ENCODE assay signal across 9 cellular contexts in genomic region chrX:134431894-134432293, GRCh38. TPM values are rescaled to one million over a fixed set of nuclear protein-coding genes. Genes with fewer than 3 reads are reported as not detected.
DNase-seq lines count a peak whose midpoint lies in the region; ATAC-seq and TF ChIP-seq lines count a peak whose summit lies in the region.
"Had no signal": no experiment of that assay in that cellular context is flagged by ENCODE, and none has a peak within 500 bp of the region (broad histone marks: within the 10 kb centered on the region; RNA-seq: fewer than 3 reads in every experiment).

No MANE protein-coding gene starts in this region.

- peak; percentile 23 for ATAC-seq in activated CD8-positive, alpha-beta memory T cell treated with anti-CD3 and anti-CD28 coated beads, Interleukin-2, amount 10 ng/mL, durations not matched to agents 7 days and 5 days
- no peak for ATAC-seq in HG03342 (IDR thresholded peaks at IDR 0.05; ENCODE audit: unreplicated experiment)

- 67% methylated on average over 1 to 2 of the region's 2 CpGs for WGBS in transverse colon (ENCODE audit: low coverage in 1 of 2), 2 donors

- H3K4me3 ChIP-seq in skeletal muscle cell (ENCODE audit: low read depth, low read length) (no peak overlapping the region), transverse colon (no peak overlapping the region)
- H3K4me3 ChIP-seq: lung had no signal

- in situ Hi-C loops in transverse colon (cut with MboI; ENCODE audit: low pct_ligation_motif_present in 1 of 4, low pct_unique_long_range_greater_than_20kb in 1 of 4, low sequenced_read_pairs in 3 of 4) = no loop called here

- intact Hi-C loops in transverse colon (cut with DNase I; ENCODE audit: low total_unique reads) = no loop called here
- intact Hi-C loops in posterior cingulate gyrus (cut with DNase I) = no loop called here

- no peak for TF ChIP-seq CTCF in transverse colon (IDR thresholded peaks at IDR 0.05)

- peaks cover 18% of the 10 kb centered on the region for H3K36me3 Mint-ChIP-seq in activated CD8-positive, alpha-beta memory T cell treated with anti-CD3 and anti-CD28 coated beads, Interleukin-2, amount 10 ng/mL, durations not matched to agents 7 days and 5 days

- H3K27ac ChIP-seq in transverse colon = no peak overlapping the region

- CTCF ChIA-PET in activated CD8-positive, alpha-beta memory T cell treated with anti-CD3 and anti-CD28 coated beads, Interleukin-2, amount 10 ng/mL, durations not matched to agents 7 days and 5 days (lab: Charles Lee) = no interaction called here

- H3K4me1 Mint-ChIP-seq in activated CD8-positive, alpha-beta memory T cell treated with anti-CD3 and anti-CD28 coated beads, Interleukin-2, amount 10 ng/mL, durations not matched to agents 7 days and 5 days = peaks cover 2% of the 10 kb centered on the region

- no peaks in the 10 kb centered on the region for H3K36me3 ChIP-seq in transverse colon

- H3K27me3 ChIP-seq in transverse colon = no peaks in the 10 kb centered on the region

- TF ChIP-seq POLR2A in transverse colon (IDR thresholded peaks at IDR 0.05) = no peak

- no peaks in the 10 kb centered on the region for H3K9me3 Mint-ChIP-seq in activated CD8-positive, alpha-beta memory T cell treated with anti-CD3 and anti-CD28 coated beads, Interleukin-2, amount 10 ng/mL, durations not matched to agents 7 days and 5 days (ENCODE audit: low read depth)

- TF ChIP-seq EP300 in transverse colon (IDR thresholded peaks at IDR 0.05; ENCODE audit: low read depth) = no peak

- H3K27ac Mint-ChIP-seq in activated CD8-positive, alpha-beta memory T cell treated with anti-CD3 and anti-CD28 coated beads, Interleukin-2, amount 10 ng/mL, durations not matched to agents 7 days and 5 days = no peak overlapping the region

- H3K9me3 ChIP-seq in transverse colon = no peaks in the 10 kb centered on the region

- H3K4me1 ChIP-seq in transverse colon = no peaks in the 10 kb centered on the region

- H3K4me3 Mint-ChIP-seq in activated CD8-positive, alpha-beta memory T cell treated with anti-CD3 and anti-CD28 coated beads, Interleukin-2, amount 10 ng/mL, durations not matched to agents 7 days and 5 days = no peak overlapping the region

- DNase-seq in activated CD8-positive, alpha-beta memory T cell treated with anti-CD3 and anti-CD28 coated beads, Interleukin-2, amount 10 ng/mL, durations not matched to agents 7 days and 5 days = no peak
- no peak for DNase-seq in activated CD8-positive, alpha-beta memory T cell treated with anti-CD3 and anti-CD28 coated beads, Interleukin-2, amount 50 U/mL, for 48 hours
- DNase-seq in HS-5 (ENCODE audit: low read depth) (peak; percentile 52), astrocyte of the hippocampus (ENCODE audit: low read depth, low spot score) (peak; percentile 2), skeletal muscle cell (ENCODE audit: low read depth) (peak; percentile 24), transverse colon (no peak), posterior cingulate gyrus (no peak)

- H3K27me3 Mint-ChIP-seq in activated CD8-positive, alpha-beta memory T cell treated with anti-CD3 and anti-CD28 coated beads, Interleukin-2, amount 10 ng/mL, durations not matched to agents 7 days and 5 days = no peaks in the 10 kb centered on the region

RNA-seq across cellular contexts. Expression of gene HPRT1, which starts 28.1 kb away (rescaled TPM):
- 10 to 100 TPM; 81.4 to 86.5 TPM for total RNA-seq in activated CD8-positive, alpha-beta memory T cell treated with anti-CD3 and anti-CD28 coated beads, Interleukin-2, amount 10 ng/mL, durations not matched to agents 7 days and 5 days
- 10 to 100 TPM; 10.1 to 16.1 (median 11.9) TPM for total RNA-seq in transverse colon

RNA-seq across cellular contexts. Expression of gene PHF6, which starts 58.8 kb away (rescaled TPM):
- total RNA-seq in activated CD8-positive, alpha-beta memory T cell treated with anti-CD3 and anti-CD28 coated beads, Interleukin-2, amount 10 ng/mL, durations not matched to agents 7 days and 5 days = 10 to 100 TPM; 28.4 to 47.8 TPM
- 10 to 100 TPM in 3 of 4 donors, 1 to 10 TPM in 1; 6.7 to 15.9 (median 12.0) TPM for total RNA-seq in transverse colon

Comparison
In these comparisons a context has a peak if more than half of its experiments do, and no peak if none do; other contexts are left out.
1. DNase-seq: peak in HS-5 (single experiment), astrocyte of the hippocampus (single experiment) and skeletal muscle cell (single experiment); none in activated CD8-positive, alpha-beta memory T cell treated with anti-CD3 and anti-CD28 coated beads, Interleukin-2, amount 10 ng/mL, durations not matched to agents 7 days and 5 days (single experiment), activated CD8-positive, alpha-beta memory T cell treated with anti-CD3 and anti-CD28 coated beads, Interleukin-2, amount 50 U/mL, for 48 hours (single experiment), transverse colon (single experiment) and posterior cingulate gyrus (0 of 10).
2. RNA of gene HPRT1, which starts 28.1 kb away (total RNA-seq): 81.4 to 86.5 TPM in activated CD8-positive, alpha-beta memory T cell treated with anti-CD3 and anti-CD28 coated beads, Interleukin-2, amount 10 ng/mL, durations not matched to agents 7 days and 5 days; 10.1 to 16.1 TPM in transverse colon; every median in the first group is over 4 times any median in the second.